In genomic region chr12:48356041-48356768, GRCh38 we compare ENCODE assay signal across 29 cellular contexts. TPM values are rescaled to one million over a fixed set of nuclear protein-coding genes. Genes with fewer than 3 reads are reported as not detected.
DNase-seq lines count a peak whose midpoint lies in the region; ATAC-seq, FAIRE-seq and TF ChIP-seq lines count a peak whose summit lies in the region.
"Had no signal": no experiment of that assay in that cellular context is flagged by ENCODE, and none has a peak within 500 bp of the region (broad histone marks: within the 10 kb centered on the region; RNA-seq: fewer than 3 reads in every experiment).

No MANE protein-coding gene starts in this region.

- H3K4me3 Mint-ChIP-seq in natural killer cell (no peak overlapping the region), T-helper 17 cell (no peak overlapping the region)
- no peak overlapping the region for H3K4me3 Mint-ChIP-seq in naive thymus-derived CD8-positive, alpha-beta T cell
- H3K4me3 Mint-ChIP-seq: activated CD4-positive, alpha-beta memory T cell treated with anti-CD3 and anti-CD28 coated beads, Interleukin-2, amount 10 ng/mL, durations not matched to agents 7 days and 5 days; endodermal cell; immature natural killer cell had no signal

- FAIRE-seq in islet of Langerhans (lab: Jason Lieb, UNC): peak; percentile 75
- FAIRE-seq: G401.6, HTR-8/SVneo had no signal

- in situ Hi-C loops in Panc1 (cut with HindIII; ENCODE audit: low pct_unique_long_range_greater_than_20kb, low sequenced_read_pairs): no loop called here

- H3K27ac Mint-ChIP-seq in natural killer cell: no peak overlapping the region
- no peak overlapping the region for H3K27ac Mint-ChIP-seq in T-helper 17 cell
- no peak overlapping the region for H3K27ac Mint-ChIP-seq in naive thymus-derived CD8-positive, alpha-beta T cell
- H3K27ac Mint-ChIP-seq: activated CD4-positive, alpha-beta memory T cell treated with anti-CD3 and anti-CD28 coated beads, Interleukin-2, amount 10 ng/mL, durations not matched to agents 7 days and 5 days; endodermal cell; immature natural killer cell had no signal

- POLR2A ChIA-PET in Panc1 (lab: Charles Lee): no interaction called here
- POLR2A ChIA-PET in naive thymus-derived CD8-positive, alpha-beta T cell (lab: Charles Lee): no interaction called here

- H3K9me3 ChIP-seq in Panc1 (ENCODE audit: control insufficient read depth, insufficient read depth, low read depth, low read length): no peaks in the 10 kb centered on the region
- no peaks in the 10 kb centered on the region for H3K9me3 ChIP-seq in T-helper 17 cell (ENCODE audit: control insufficient read depth, low read length, poor library complexity, severe bottlenecking)
- H3K9me3 ChIP-seq: lower lobe of right lung, neutrophil, testis, uterus had no signal

- TF ChIP-seq CTCF in Panc1 (IDR thresholded peaks at IDR 0.05) (no peak), natural killer cell (IDR thresholded peaks at IDR 0.05) (no peak)

- H3K4me1 Mint-ChIP-seq in natural killer cell: peaks cover 5 to 6% of the 10 kb centered on the region in 2 donors
- H3K4me1 Mint-ChIP-seq in T-helper 17 cell: peaks cover 4% of the 10 kb centered on the region
- peaks cover 3 to 10% (median 8%) of the 10 kb centered on the region in 4 donors for H3K4me1 Mint-ChIP-seq in naive thymus-derived CD8-positive, alpha-beta T cell
- H3K4me1 Mint-ChIP-seq: endodermal cell had no signal

- DNase-seq in DMS53 treated with DMSO at 0.1 percent for 48 hours (lab: John Stamatoyannopoulos, UW; ENCODE audit: unreplicated experiment) (peak; percentile 71), Panc1 (ENCODE audit: low read depth, low spot score) (no peak), ecto neural progenitor cell (ENCODE audit: low spot score) (peak; percentile 29), natural killer cell (no peak), T-helper 17 cell (no peak)
- DNase-seq in naive thymus-derived CD8-positive, alpha-beta T cell: no peak
- DNase-seq in activated CD8-positive, alpha-beta memory T cell treated with anti-CD3 and anti-CD28 coated beads, Interleukin-2, amount 50 U/mL, for 48 hours: no peak
- DNase-seq: activated CD4-positive, alpha-beta memory T cell treated with anti-CD3 and anti-CD28 coated beads, Interleukin-2, amount 10 ng/mL, durations not matched to agents 7 days and 5 days; activated CD4-positive, CD25-positive, alpha-beta regulatory T cell; activated gamma-delta T cell; activated T-cell treated with anti-CD3 and anti-CD28 coated beads for 4 hours; endodermal cell; HCEC 1CT; immature natural killer cell; Karpas-422; lower lobe of right lung; NCI-H1092; NCI-H2029 treated with DMSO at 0.1 percent for 48 hours; NCI-H446; stimulated activated CD4-positive, alpha-beta T cell treated with anti-CD3 and anti-CD28 coated beads, Interleukin-4, amount 100 ng/mL, for 1 hour; stimulated activated naive CD4-positive, alpha-beta T cell; testis; uterus had no signal

- peak; percentile 53; the same call in 1 of the 2 replicates for ATAC-seq in Panc1
- ATAC-seq in natural killer cell: no peak
- no peak for ATAC-seq in T-helper 17 cell
- no peak for ATAC-seq in naive thymus-derived CD8-positive, alpha-beta T cell
- ATAC-seq: lower lobe of right lung, Right ventricle myocardium inferior had no signal

- CTCF ChIA-PET in Panc1 (lab: Charles Lee): no interaction called here

- no TSS peak for BruUV-seq in Panc1 (replicated peaks; lab: Mats Ljungman, UMichigan)

- no peaks in the 10 kb centered on the region for H3K9me3 Mint-ChIP-seq in natural killer cell
- H3K9me3 Mint-ChIP-seq in naive thymus-derived CD8-positive, alpha-beta T cell: no peaks in the 10 kb centered on the region
- H3K9me3 Mint-ChIP-seq: activated CD4-positive, alpha-beta memory T cell treated with anti-CD3 and anti-CD28 coated beads, Interleukin-2, amount 10 ng/mL, durations not matched to agents 7 days and 5 days; endodermal cell; immature natural killer cell had no signal

- H3K36me3 Mint-ChIP-seq in natural killer cell: no peaks in the 10 kb centered on the region
- H3K36me3 Mint-ChIP-seq in T-helper 17 cell (ENCODE audit: low read depth): no peaks in the 10 kb centered on the region
- H3K36me3 Mint-ChIP-seq in naive thymus-derived CD8-positive, alpha-beta T cell: no peaks in the 10 kb centered on the region

- H3K27ac ChIP-seq in Panc1 (ENCODE audit: low read length): no peak overlapping the region
- H3K27ac ChIP-seq: coronary artery, lower lobe of right lung, neutrophil, testis, uterus had no signal

- H3K4me3 ChIP-seq in Panc1 (ENCODE audit: low read depth in 2 of 2, low read length in 2 of 2): no peak overlapping the region
- H3K4me3 ChIP-seq: coronary artery, lower lobe of right lung, testis, uterus had no signal

- H3K27me3 Mint-ChIP-seq in natural killer cell (ENCODE audit: low read depth in 2 of 2): no peaks in the 10 kb centered on the region
- no peaks in the 10 kb centered on the region for H3K27me3 Mint-ChIP-seq in T-helper 17 cell
- no peaks in the 10 kb centered on the region for H3K27me3 Mint-ChIP-seq in naive thymus-derived CD8-positive, alpha-beta T cell

- no peaks in the 10 kb centered on the region for H3K36me3 ChIP-seq in Panc1 (ENCODE audit: control insufficient read depth, insufficient read depth, low read length)
- H3K36me3 ChIP-seq: lower lobe of right lung, neutrophil, uterus had no signal

- intact Hi-C loops in Panc1 (cut with micrococcal nuclease; ENCODE audit: unreplicated experiment): no loop called here
- intact Hi-C loops in natural killer cell (cut with micrococcal nuclease): no loop called here

- H3K4me1 ChIP-seq in Panc1 (ENCODE audit: control insufficient read depth, insufficient read depth, low read length): peaks cover 6% of the 10 kb centered on the region
- H3K4me1 ChIP-seq: uterus had no signal

- H3K27me3 ChIP-seq in Panc1 (ENCODE audit: control insufficient read depth, insufficient read depth, low read length): no peaks in the 10 kb centered on the region; the same call in 1 of the 2 replicates
- H3K27me3 ChIP-seq: testis, uterus had no signal

RNA-seq across cellular contexts. Expression of gene ZNF641, which starts 5.5 kb away (rescaled TPM):
- total RNA-seq in Panc1 (2021; ENCODE audit: unreplicated experiment) (13.5 TPM), natural killer cell (10 to 100 TPM; 44.0 to 51.4 (median 48.8) TPM), T-helper 17 cell (10 to 100 TPM; 18.4 to 27.1 TPM)
- polyA plus RNA-seq in Panc1 (2012; ENCODE audit: insufficient read length): 7.7 TPM
- 10 to 100 TPM; 36.8 to 40.8 TPM for total RNA-seq in naive thymus-derived CD8-positive, alpha-beta T cell
- 10 to 100 TPM; 10.4 to 15.8 (median 15.6) TPM for polyA plus RNA-seq in naive thymus-derived CD8-positive, alpha-beta T cell

Comparison
In these comparisons a context has a peak if more than half of its experiments do, and no peak if none do; other contexts are left out.
1. DNase-seq: peak in DMS53 treated with DMSO at 0.1 percent for 48 hours (single experiment) and ecto neural progenitor cell (single experiment); none in Panc1 (single experiment), natural killer cell (single experiment), T-helper 17 cell (0 of 3), naive thymus-derived CD8-positive, alpha-beta T cell (0 of 10) and activated CD8-positive, alpha-beta memory T cell treated with anti-CD3 and anti-CD28 coated beads, Interleukin-2, amount 50 U/mL, for 48 hours (single experiment).